ENCODE assay signal across 17 cellular contexts in genomic region chr4:155271557-155271956, GRCh38.
"Had no signal": no experiment of that assay in that cellular context is flagged by ENCODE, and none has a peak within 500 bp of the region (broad histone marks: within the 10 kb centered on the region; RNA-seq: fewer than 3 reads in every experiment).

No MANE protein-coding gene starts in this region.

- H3K27ac Mint-ChIP-seq: activated CD4-positive, alpha-beta memory T cell treated with anti-CD3 and anti-CD28 coated beads, Interleukin-2, amount 10 ng/mL, durations not matched to agents 7 days and 5 days; activated CD4-positive, alpha-beta T cell treated with anti-CD3 and anti-CD28 coated beads for 36 hours; activated naive CD4-positive, alpha-beta T cell treated with anti-CD3 and anti-CD28 coated beads for 36 hours; brain; endodermal cell; mesothelial cell of epicardium had no signal

- H3K4me1 Mint-ChIP-seq: activated CD4-positive, alpha-beta memory T cell treated with anti-CD3 and anti-CD28 coated beads, Interleukin-2, amount 10 ng/mL, durations not matched to agents 7 days and 5 days; activated CD4-positive, alpha-beta T cell treated with anti-CD3 and anti-CD28 coated beads for 36 hours; brain; endodermal cell; mesothelial cell of epicardium had no signal

- H3K4me3 ChIP-seq: adrenal gland, upper lobe of right lung had no signal

- H3K36me3 Mint-ChIP-seq: brain, mesothelial cell of epicardium had no signal

- H3K36me3 ChIP-seq: adrenal gland, neutrophil, upper lobe of right lung had no signal

- H3K27ac ChIP-seq: adrenal gland, neutrophil, upper lobe of right lung, VCaP had no signal

- ATAC-seq: activated CD4-positive, alpha-beta T cell treated with anti-CD3 and anti-CD28 coated beads for 36 hours; esophagus mucosa; stimulated activated naive CD8-positive, alpha-beta T cell treated with anti-CD3 and anti-CD28 coated beads, Interleukin-15, Interleukin-2, amounts not matched to agents 100 U/mL and 50 U/mL, for 24 hours; upper lobe of right lung had no signal

- H3K4me1 ChIP-seq: adrenal gland, upper lobe of right lung had no signal

- H3K27me3 Mint-ChIP-seq: activated CD4-positive, alpha-beta memory T cell treated with anti-CD3 and anti-CD28 coated beads, Interleukin-2, amount 10 ng/mL, durations not matched to agents 7 days and 5 days; brain had no signal

- DNase-seq: activated CD4-positive, alpha-beta memory T cell treated with anti-CD3 and anti-CD28 coated beads, Interleukin-2, amount 10 ng/mL, durations not matched to agents 7 days and 5 days; activated CD4-positive, alpha-beta T cell treated with anti-CD3 and anti-CD28 coated beads for 36 hours; activated naive CD4-positive, alpha-beta T cell treated with anti-CD3 and anti-CD28 coated beads for 36 hours; adrenal gland; cerebellar nuclear complex; endodermal cell; retina; stimulated activated CD4-positive, alpha-beta T cell treated with anti-CD3 and anti-CD28 coated beads, Interleukin-4, amount 100 ng/mL, for 1 hour; stimulated activated CD8-positive, alpha-beta memory T cell treated with anti-CD3 and anti-CD28 coated beads, Interleukin-4, amount 100 ng/mL, for 48 hours; stimulated activated naive CD8-positive, alpha-beta T cell treated with anti-CD3 and anti-CD28 coated beads, Interleukin-15, Interleukin-2, amounts not matched to agents 100 U/mL and 50 U/mL, for 24 hours; T1000; upper lobe of right lung had no signal

- H3K9me3 ChIP-seq: neutrophil had no signal

- H3K27me3 ChIP-seq: adrenal gland, neutrophil, upper lobe of right lung had no signal

- H3K4me3 Mint-ChIP-seq: activated CD4-positive, alpha-beta memory T cell treated with anti-CD3 and anti-CD28 coated beads, Interleukin-2, amount 10 ng/mL, durations not matched to agents 7 days and 5 days; activated CD4-positive, alpha-beta T cell treated with anti-CD3 and anti-CD28 coated beads for 36 hours; activated naive CD4-positive, alpha-beta T cell treated with anti-CD3 and anti-CD28 coated beads for 36 hours; brain; endodermal cell; mesothelial cell of epicardium had no signal
